Comparison of ENCODE assay signal across 16 cellular contexts in the genomic region with DNA sequence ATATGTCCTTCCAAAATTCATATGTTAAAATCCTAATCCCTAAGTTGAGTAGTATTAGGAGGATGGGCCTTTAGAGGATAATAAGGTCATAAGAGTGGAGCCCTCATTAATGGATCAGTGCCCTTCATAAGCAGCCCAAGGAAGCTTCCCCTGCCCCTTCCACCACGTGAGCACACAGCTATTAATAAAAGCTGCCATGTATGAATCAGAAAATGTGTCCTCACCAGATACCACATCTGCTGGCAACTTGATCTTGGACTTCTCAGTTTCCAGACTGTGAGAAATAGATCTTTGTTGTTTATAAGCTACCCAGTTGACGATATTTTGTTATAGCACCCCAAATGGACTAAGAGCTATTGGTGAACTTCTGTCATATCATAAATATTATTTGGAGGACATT.
DNase-seq lines count a peak whose midpoint lies in the region; ATAC-seq lines count a peak whose summit lies in the region.
"Had no signal": no experiment of that assay in that cellular context is flagged by ENCODE, and none has a peak within 500 bp of the region (broad histone marks: within the 10 kb centered on the region; RNA-seq: fewer than 3 reads in every experiment).

No MANE protein-coding gene starts in this region.

- H2BK5ac ChIP-seq in mesendoderm (ENCODE audit: low read length) = no peak overlapping the region

- no peak for ATAC-seq in activated CD4-positive, CD25-positive, alpha-beta regulatory T cell treated with anti-CD3 and anti-CD28 coated beads, Interleukin-2, amount 50 U/mL, for 24 hours
- no peak for ATAC-seq in HG02973 (IDR thresholded peaks at IDR 0.05; ENCODE audit: unreplicated experiment)
- no peak for ATAC-seq in left colon
- ATAC-seq: GM23338 had no signal

- H2BK15ac ChIP-seq in mesendoderm (replicated peaks; ENCODE audit: low read depth) = peak overlapping the region; percentile 57

- H3K27me3 ChIP-seq in mesendoderm (ENCODE audit: insufficient read depth, low read length, poor library complexity) = no peaks in the 10 kb centered on the region

- H4K5ac ChIP-seq in mesendoderm (ENCODE audit: low read length) = no peak overlapping the region

- H3K27ac ChIP-seq in mesendoderm (ENCODE audit: low read depth, low read length) = no peak overlapping the region

- WGBS in mesendoderm (ENCODE audit: extremely low coverage, insufficient coverage, low lambda C conversion rate) = no CpG with 5 or more reads among the region's 2 CpGs

- no peak overlapping the region for H3K23ac ChIP-seq in mesendoderm (ENCODE audit: low read length)

- no peak overlapping the region for H3K4me2 ChIP-seq in mesendoderm (ENCODE audit: low read length)
- H3K4me2 ChIP-seq: GM23338 had no signal

- peak; percentile 3 for DNase-seq in DMS53 (lab: John Stamatoyannopoulos, UW)
- no peak for DNase-seq in DMS53 treated with DMSO at 0.1 percent for 48 hours (lab: John Stamatoyannopoulos, UW; ENCODE audit: unreplicated experiment)
- peak; percentile 61 for DNase-seq in NCI-H82 (lab: John Stamatoyannopoulos, UW)
- no peak for DNase-seq in mesendoderm
- DNase-seq in left colon = no peak
- DNase-seq: 8988T; AML-193; C1 segment of cervical spinal cord; Calu3; CD4-positive, alpha-beta T cell; DMS153; GF-D8; H7 had no signal

- no peak overlapping the region for H3K18ac ChIP-seq in mesendoderm (ENCODE audit: low read length)

- H3K4me3 ChIP-seq in mesendoderm (ENCODE audit: low read length) = no peak overlapping the region
- H3K4me3 ChIP-seq: GM23338 had no signal

- intact Hi-C loops in left colon (cut with DNase I, micrococcal nuclease) = no loop called here

- H3K9ac ChIP-seq in mesendoderm (ENCODE audit: low read length) = no peak overlapping the region

- H2AK5ac ChIP-seq in mesendoderm (ENCODE audit: low read length) = no peak overlapping the region

- H2BK120ac ChIP-seq in mesendoderm (ENCODE audit: low read depth, low read length) = no peak overlapping the region

- H3K4ac ChIP-seq in mesendoderm (ENCODE audit: low read depth, low read length) = no peak overlapping the region

- no peaks in the 10 kb centered on the region for H3K79me1 ChIP-seq in mesendoderm (ENCODE audit: low read length)

- H3K36me3 ChIP-seq in mesendoderm (ENCODE audit: control insufficient read depth, insufficient read depth, low read length) = no peaks in the 10 kb centered on the region

- H3K56ac ChIP-seq in mesendoderm (ENCODE audit: low read length) = no peak overlapping the region

- no peaks in the 10 kb centered on the region for H3K79me2 ChIP-seq in mesendoderm (ENCODE audit: control insufficient read depth, insufficient read depth, low read length)

- H3K4me1 ChIP-seq in mesendoderm (ENCODE audit: control insufficient read depth, low read depth, low read length) = no peaks in the 10 kb centered on the region

- no peak overlapping the region for H4K8ac ChIP-seq in mesendoderm (ENCODE audit: low read depth, low read length)

Comparison
In these comparisons a context has a peak if more than half of its experiments do, and no peak if none do; other contexts are left out.
1. DNase-seq: peak in DMS53 (single experiment) and NCI-H82 (single experiment); none in DMS53 treated with DMSO at 0.1 percent for 48 hours (single experiment), mesendoderm (single experiment) and left colon (0 of 2).